ENCODE assay signal across 24 cellular contexts in genomic region chr12:47004634-47005033, GRCh38.
"Had no signal": no experiment of that assay in that cellular context is flagged by ENCODE, and none has a peak within 500 bp of the region (broad histone marks: within the 10 kb centered on the region; RNA-seq: fewer than 3 reads in every experiment).

No MANE protein-coding gene starts in this region.

- H3K9me3 Mint-ChIP-seq: activated naive CD8-positive, alpha-beta T cell treated with anti-CD3 and anti-CD28 coated beads for 36 hours; activated T-cell treated with anti-CD3 and anti-CD28 coated beads, Interleukin-2, amount 50 U/mL, for 72 hours; memory B cell; stimulated activated naive CD8-positive, alpha-beta T cell treated with anti-CD3 and anti-CD28 coated beads, Interleukin-15, Interleukin-2, amounts not matched to agents 100 ng/mL and 50 ng/mL, for 24 hours had no signal

- H3K9me3 ChIP-seq: left ventricle myocardium inferior, mucosa of descending colon, prostate gland, right atrium auricular region, transverse colon, vagina had no signal

- H3K4me1 Mint-ChIP-seq: activated naive CD8-positive, alpha-beta T cell treated with anti-CD3 and anti-CD28 coated beads for 36 hours; memory B cell; naive thymus-derived CD4-positive, alpha-beta T cell had no signal

- H3K36me3 ChIP-seq: left ventricle myocardium inferior, prostate gland, right atrium auricular region, transverse colon, vagina had no signal

- H3K27ac Mint-ChIP-seq: activated naive CD8-positive, alpha-beta T cell treated with anti-CD3 and anti-CD28 coated beads for 36 hours; activated T-cell treated with anti-CD3 and anti-CD28 coated beads, Interleukin-2, amount 50 U/mL, for 72 hours; memory B cell; naive thymus-derived CD4-positive, alpha-beta T cell; stimulated activated naive CD8-positive, alpha-beta T cell treated with anti-CD3 and anti-CD28 coated beads, Interleukin-15, Interleukin-2, amounts not matched to agents 100 ng/mL and 50 ng/mL, for 24 hours had no signal

- DNase-seq: activated CD4-positive, alpha-beta T cell treated with anti-CD3 and anti-CD28 coated beads, Interleukin-2, amount 50 U/mL, for 1 hour; activated CD4-positive, CD25-positive, alpha-beta regulatory T cell treated with anti-CD3 and anti-CD28 coated beads, Interleukin-2, amount 50 U/mL, for 72 hours; activated CD8-positive, alpha-beta memory T cell treated with anti-CD3 and anti-CD28 coated beads, Interleukin-2, amount 50 U/mL, for 48 hours; activated effector memory CD4-positive, alpha-beta T cell treated with anti-CD3 and anti-CD28 coated beads, Interleukin-2, amount 50 U/mL, for 16 hours; activated naive CD8-positive, alpha-beta T cell treated with anti-CD3 and anti-CD28 coated beads for 36 hours; activated T-cell treated with anti-CD3 and anti-CD28 coated beads, Interleukin-2, amount 50 U/mL, for 72 hours; amygdala; caudate nucleus; dorsolateral prefrontal cortex; foreskin melanocyte; kidney; left ventricle myocardium inferior; mucosa of descending colon; naive thymus-derived CD4-positive, alpha-beta T cell; T-helper 1 cell; T-helper 9 cell; transverse colon had no signal

- H3K4me3 Mint-ChIP-seq: activated naive CD8-positive, alpha-beta T cell treated with anti-CD3 and anti-CD28 coated beads for 36 hours; activated T-cell treated with anti-CD3 and anti-CD28 coated beads, Interleukin-2, amount 50 U/mL, for 72 hours; memory B cell; naive thymus-derived CD4-positive, alpha-beta T cell; stimulated activated naive CD8-positive, alpha-beta T cell treated with anti-CD3 and anti-CD28 coated beads, Interleukin-15, Interleukin-2, amounts not matched to agents 100 ng/mL and 50 ng/mL, for 24 hours had no signal

- ATAC-seq: activated T-cell treated with anti-CD3 and anti-CD28 coated beads, Interleukin-2, amount 50 U/mL, for 72 hours; mucosa of descending colon; naive thymus-derived CD4-positive, alpha-beta T cell had no signal

- H3K4me1 ChIP-seq: left ventricle myocardium inferior, prostate gland, right atrium auricular region, transverse colon, vagina had no signal

- H3K36me3 Mint-ChIP-seq: activated naive CD8-positive, alpha-beta T cell treated with anti-CD3 and anti-CD28 coated beads for 36 hours; memory B cell had no signal

- H3K27ac ChIP-seq: dorsolateral prefrontal cortex, epithelial cell of prostate, left ventricle myocardium inferior, prostate gland, right atrium auricular region, transverse colon, vagina, VCaP had no signal

- H3K4me3 ChIP-seq: dorsolateral prefrontal cortex, left ventricle myocardium inferior, mucosa of descending colon, prostate gland, right atrium auricular region, transverse colon, vagina had no signal

- H3K27me3 ChIP-seq: right atrium auricular region, transverse colon, vagina had no signal
